13 cellular contexts compared by ENCODE assay signal in genomic region chr5:173535976-173536639, GRCh38.
"Had no signal": no experiment of that assay in that cellular context is flagged by ENCODE, and none has a peak within 500 bp of the region (broad histone marks: within the 10 kb centered on the region; RNA-seq: fewer than 3 reads in every experiment).

No MANE protein-coding gene starts in this region.

- ATAC-seq: activated CD4-positive, CD25-positive, alpha-beta regulatory T cell treated with anti-CD3 and anti-CD28 coated beads, Interleukin-2, amount 50 U/mL, for 24 hours; activated T-cell treated with anti-CD3 and anti-CD28 coated beads, Interleukin-2, amount 50 U/mL, for 4 hours; left ventricle myocardium superior had no signal

- H3K4me1 ChIP-seq: right atrium auricular region, thyroid gland had no signal

- H3K9me3 ChIP-seq: neutrophil, right atrium auricular region, thyroid gland had no signal

- H3K27me3 ChIP-seq: hepatocyte, right atrium auricular region, thyroid gland had no signal

- H3K4me2 ChIP-seq: hepatocyte had no signal

- H3K79me2 ChIP-seq: hepatocyte had no signal

- H2AFZ ChIP-seq: hepatocyte had no signal

- H3K27ac ChIP-seq: hepatocyte, neutrophil, right atrium auricular region, skin epidermis, thyroid gland had no signal

- DNase-seq: activated CD4-positive, alpha-beta memory T cell treated with anti-CD3 and anti-CD28 coated beads for 36 hours; activated gamma-delta T cell; activated naive CD8-positive, alpha-beta T cell treated with anti-CD3 and anti-CD28 coated beads for 36 hours; activated T-cell treated with anti-CD3 and anti-CD28 coated beads, Interleukin-2, amount 50 U/mL, for 4 hours; left ventricle myocardium superior; midbrain; T-helper 2 cell; thyroid gland had no signal

- H3K4me3 ChIP-seq: hepatocyte, right atrium auricular region, skin epidermis, thyroid gland had no signal

- H3K36me3 ChIP-seq: neutrophil, right atrium auricular region, thyroid gland had no signal
